ENCODE assay signal across 23 cellular contexts in the genomic region with DNA sequence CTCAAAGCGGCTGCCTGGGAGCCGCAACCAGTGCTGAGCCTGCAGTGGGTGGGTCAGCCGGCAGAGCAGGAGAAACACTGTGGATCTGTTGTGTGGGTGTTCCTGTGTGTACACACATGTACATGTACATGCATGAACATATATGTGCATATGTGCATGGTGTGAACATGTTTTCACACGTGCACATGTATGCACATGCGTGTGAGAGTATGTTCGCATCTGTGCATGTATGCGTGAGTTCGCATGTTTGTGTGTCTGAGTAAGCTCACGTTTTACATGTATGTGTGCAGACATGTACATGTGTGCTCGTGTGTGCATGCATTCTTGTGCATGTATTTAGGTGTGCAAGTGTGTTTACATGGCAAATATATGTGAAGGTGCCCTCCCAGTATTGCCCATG.
"Had no signal": no experiment of that assay in that cellular context is flagged by ENCODE, and none has a peak within 500 bp of the region (broad histone marks: within the 10 kb centered on the region; RNA-seq: fewer than 3 reads in every experiment).

No MANE protein-coding gene starts in this region.

- DNase-seq: KBM-7, MV-4-11, NCI-H1092, NCI-H1105 treated with DMSO at 0.1 percent for 48 hours, NCI-H1417 treated with DMSO at 0.1 percent for 48 hours, NCI-H146, NCI-H1694 treated with DMSO at 0.1 percent for 48 hours, NCI-H1930, NCI-H2081, NCI-H2171, NCI-H226, NCI-H446, NCI-H510A, NCI-H524 treated with DMSO at 0.1 percent for 48 hours, NCI-H69, NCI-H774, PC-3, SHP77 treated with DMSO at 0.1 percent for 48 hours, SJCRH30 had no signal

- H3K27ac ChIP-seq: RWPE1, SJCRH30 had no signal

- H3K4me1 ChIP-seq: SJCRH30 had no signal

- H3K4me3 ChIP-seq: SJCRH30 had no signal

- ATAC-seq: Panc1, PC-3, Right ventricle myocardium inferior, SK-N-SH treated with all-trans-retinoic acid at 6 μM for 48 hours had no signal
